ENCODE assay signal across 20 cellular contexts in the genomic region with DNA sequence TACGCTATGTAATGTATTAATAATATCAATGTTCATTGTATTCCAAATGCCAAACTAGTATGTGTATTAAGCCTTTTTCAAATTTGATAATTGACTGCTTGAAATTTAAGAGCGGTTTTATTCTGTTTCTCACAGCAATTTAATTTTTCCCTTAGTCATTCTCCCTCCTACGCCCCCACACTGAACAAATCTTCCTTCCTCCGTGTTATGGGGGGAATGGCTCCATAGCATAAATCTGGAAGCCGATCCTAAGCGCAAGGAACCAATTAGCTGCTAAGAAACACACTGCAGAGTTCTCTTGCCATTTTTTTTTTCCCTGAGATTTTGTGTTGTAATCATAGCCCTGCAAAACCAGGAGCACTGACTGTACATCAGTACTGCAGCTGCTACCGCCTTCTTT.
DNase-seq lines count a peak whose midpoint lies in the region; ATAC-seq, FAIRE-seq and TF ChIP-seq lines count a peak whose summit lies in the region.
"Had no signal": no experiment of that assay in that cellular context is flagged by ENCODE, and none has a peak within 500 bp of the region (broad histone marks: within the 10 kb centered on the region; RNA-seq: fewer than 3 reads in every experiment).

No MANE protein-coding gene starts in this region.

- H3K4me1 Mint-ChIP-seq in nephron, result peaks cover 6% of the 10 kb centered on the region
- H3K4me1 Mint-ChIP-seq: B cell; CD4-positive, CD25-positive, alpha-beta regulatory T cell; CD8-positive, alpha-beta memory T cell had no signal

- FAIRE-seq in D721Med (lab: Jason Lieb, UNC), result no peak
- FAIRE-seq: G401.6, GM12891, GM18507, H54, HTR-8/SVneo had no signal

- DNase-seq in adipocyte (ENCODE audit: low read depth), result peak; percentile 20
- peak; percentile 12 for DNase-seq in esophagus muscularis mucosa (ENCODE audit: extremely low spot score)
- peak; percentile 38 for DNase-seq in superior temporal gyrus (ENCODE audit: extremely low spot score)
- DNase-seq in NCI-H510A treated with DMSO at 0.1 percent for 48 hours (lab: John Stamatoyannopoulos, UW), result no peak
- no peak for DNase-seq in D721Med (ENCODE audit: insufficient read length, low spot score)
- DNase-seq: CD4-positive, CD25-positive, alpha-beta regulatory T cell; CD8-positive, alpha-beta memory T cell; COR-L47; GM23248; HCEC 1CT; IMR-90 had no signal

- H3K9me3 ChIP-seq in adipocyte (ENCODE audit: control insufficient read depth, low read length), result no peaks in the 10 kb centered on the region
- peaks cover 0 to 4% (median 0%) of the 10 kb centered on the region in 4 donors for H3K9me3 ChIP-seq in esophagus muscularis mucosa
- H3K9me3 ChIP-seq: BLaER1 treated with 17β-estradiol and CSF1 and Interleukin-3, amounts not matched to agents 10 nM and 100 nM had no signal

- WGBS in esophagus muscularis mucosa, result 88% methylated on average over 7 of the region's 7 CpGs

- TF ChIP-seq CTCF in esophagus muscularis mucosa (IDR thresholded peaks at IDR 0.05), result no peak
- no peak for TF ChIP-seq CTCF in nephron (IDR thresholded peaks at IDR 0.05; ENCODE audit: unreplicated experiment in 3 of 3)
- TF ChIP-seq CTCF in D721Med (IDR thresholded peaks at IDR 0.05; ENCODE audit: insufficient read depth, missing control alignments), result no peak

- intact Hi-C loops in esophagus muscularis mucosa (cut with DNase I), result no loop called here

- TF ChIP-seq POLR2A in esophagus muscularis mucosa (IDR thresholded peaks at IDR 0.05; ENCODE audit: low read depth), result no peak

- H3K9me3 Mint-ChIP-seq in nephron, result peaks cover 13% of the 10 kb centered on the region

- H3K9ac ChIP-seq in adipocyte (ENCODE audit: low read length), result no peak overlapping the region
- H3K9ac ChIP-seq: BLaER1 treated with 17β-estradiol and CSF1 and Interleukin-3, amounts not matched to agents 10 nM and 100 nM; GM23248 had no signal

- no peak overlapping the region for H3K4me3 Mint-ChIP-seq in nephron
- H3K4me3 Mint-ChIP-seq: B cell; CD4-positive, CD25-positive, alpha-beta regulatory T cell; CD8-positive, alpha-beta memory T cell had no signal

- H3K4me3 ChIP-seq in adipocyte (ENCODE audit: low read length), result no peak overlapping the region
- H3K4me3 ChIP-seq in esophagus muscularis mucosa, result no peak overlapping the region
- H3K4me3 ChIP-seq: BLaER1 treated with 17β-estradiol and CSF1 and Interleukin-3, amounts not matched to agents 10 nM and 100 nM; GM23248 had no signal

- H3K27ac ChIP-seq in esophagus muscularis mucosa (replicated peaks in 1 of 4), result no peak overlapping the region
- H3K27ac ChIP-seq: BLaER1 treated with 17β-estradiol and CSF1 and Interleukin-3, amounts not matched to agents 10 nM and 100 nM; GM23248 had no signal

- no peak for TF ChIP-seq EP300 in esophagus muscularis mucosa (IDR thresholded peaks at IDR 0.05)

- H3K36me3 ChIP-seq in adipocyte (ENCODE audit: control insufficient read depth, insufficient read depth, low read length, severe bottlenecking), result no peaks in the 10 kb centered on the region
- no peaks in the 10 kb centered on the region for H3K36me3 ChIP-seq in esophagus muscularis mucosa
- H3K36me3 ChIP-seq: BLaER1 treated with 17β-estradiol and CSF1 and Interleukin-3, amounts not matched to agents 10 nM and 100 nM had no signal

- no peaks in the 10 kb centered on the region for H3K27me3 Mint-ChIP-seq in nephron (ENCODE audit: low read depth)
- H3K27me3 Mint-ChIP-seq: CD4-positive, CD25-positive, alpha-beta regulatory T cell had no signal

- H3K27me3 ChIP-seq in adipocyte (replicated peaks; ENCODE audit: control insufficient read depth, insufficient read depth, low read length) (no peaks in the 10 kb centered on the region), esophagus muscularis mucosa (no peaks in the 10 kb centered on the region)
- H3K27me3 ChIP-seq: BLaER1 treated with 17β-estradiol and CSF1 and Interleukin-3, amounts not matched to agents 10 nM and 100 nM had no signal

- peak overlapping the region in 2 of 3 experiments; percentile 18 to 36 for H3K27ac Mint-ChIP-seq in nephron
- H3K27ac Mint-ChIP-seq: B cell; CD4-positive, CD25-positive, alpha-beta regulatory T cell; CD8-positive, alpha-beta memory T cell had no signal

- ATAC-seq in HG02571 (IDR thresholded peaks at IDR 0.05; ENCODE audit: unreplicated experiment), result no peak

- no peaks in the 10 kb centered on the region for H3K4me1 ChIP-seq in adipocyte (ENCODE audit: control insufficient read depth, insufficient read depth, low read length)
- no peaks in the 10 kb centered on the region for H3K4me1 ChIP-seq in esophagus muscularis mucosa
- H3K4me1 ChIP-seq: BLaER1 treated with 17β-estradiol and CSF1 and Interleukin-3, amounts not matched to agents 10 nM and 100 nM had no signal

- H3K36me3 Mint-ChIP-seq in nephron (ENCODE audit: low read depth), result no peaks in the 10 kb centered on the region
- H3K36me3 Mint-ChIP-seq: CD4-positive, CD25-positive, alpha-beta regulatory T cell; CD8-positive, alpha-beta memory T cell had no signal

Comparison
In these comparisons a context has a peak if more than half of its experiments do, and no peak if none do; other contexts are left out.
1. DNase-seq: peak in adipocyte (single experiment), esophagus muscularis mucosa (single experiment) and superior temporal gyrus (single experiment); none in NCI-H510A treated with DMSO at 0.1 percent for 48 hours (single experiment) and D721Med (single experiment).